21 cellular contexts compared by ENCODE assay signal in the genomic region with DNA sequence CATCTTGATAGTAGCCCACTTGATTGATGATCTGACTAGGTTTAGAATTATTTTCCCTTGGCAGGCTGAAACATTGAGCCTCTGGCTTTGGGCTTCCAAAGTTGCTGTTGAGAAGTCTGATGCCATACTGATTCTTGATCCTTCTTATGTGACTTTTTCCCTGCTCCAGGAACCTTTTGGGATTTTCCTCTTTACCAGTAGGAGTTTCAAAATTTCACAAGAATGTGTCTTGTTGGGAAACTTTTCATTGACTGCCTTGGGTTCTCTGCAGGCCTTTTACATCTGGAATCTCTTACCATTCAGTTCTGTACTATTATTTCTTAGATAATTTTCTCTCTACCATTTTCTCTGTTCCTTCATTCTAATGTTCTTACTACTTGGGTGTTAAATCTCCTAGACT.
"Had no signal": no experiment of that assay in that cellular context is flagged by ENCODE, and none has a peak within 500 bp of the region (broad histone marks: within the 10 kb centered on the region; RNA-seq: fewer than 3 reads in every experiment).

No MANE protein-coding gene starts in this region.

- H3K9me3 ChIP-seq: SJSA1 had no signal

- H3K27me3 ChIP-seq: SJSA1 had no signal

- H3K4me2 ChIP-seq: KMS-11 had no signal

- DNase-seq: Kasumi-1, MM.1S, NCI-H1092 treated with DMSO at 0.1 percent for 48 hours, NCI-H1436 treated with DMSO at 0.1 percent for 48 hours, NCI-H1694, NCI-H187 treated with DMSO at 0.1 percent for 48 hours, NCI-H2029 treated with DMSO at 0.1 percent for 48 hours, NCI-H2227 treated with DMSO at 0.1 percent for 48 hours, NCI-H446, NCI-H510A, NCI-H524 treated with DMSO at 0.1 percent for 48 hours, NCI-H69, NCI-H774, Right ventricle myocardium superior, RPMI8226, SIG-M5 had no signal

- H3K4me3 ChIP-seq: K562, SJSA1, SK-N-MC had no signal

- H3K9ac ChIP-seq: KMS-11 had no signal

- ATAC-seq: K562 had no signal

- H3K27ac ChIP-seq: HL-60, KMS-11, SJSA1, SK-N-MC had no signal

- H3K36me3 ChIP-seq: SJSA1 had no signal
